In genomic region chr5:37116359-37116758, GRCh38 we compare ENCODE assay signal across 16 cellular contexts.
A peak's percentile ranks its signal among the peaks of the same experiment; 100 is the strongest.
DNase-seq lines count a peak whose midpoint lies in the region; TF ChIP-seq lines count a peak whose summit lies in the region.
"Had no signal": no experiment of that assay in that cellular context is flagged by ENCODE, and none has a peak within 500 bp of the region (broad histone marks: within the 10 kb centered on the region; RNA-seq: fewer than 3 reads in every experiment).

No MANE protein-coding gene starts in this region.

- H3K36me3 ChIP-seq in HEK293 (ENCODE audit: control insufficient read depth in 2 of 2, insufficient read depth in 1 of 2, low read length in 2 of 2) (peaks cover 60 to 77% of the 10 kb centered on the region in 2 experiments), adrenal gland (replicated peaks in 1 of 2) (peaks cover 0 to 36% of the 10 kb centered on the region in 2 donors), testis (ENCODE audit: low read depth, missing control alignments) (no peaks in the 10 kb centered on the region)

- no peak overlapping the region for H3K27ac ChIP-seq in HEK293 (ENCODE audit: extremely low read depth, low read depth, low read length)
- H3K27ac ChIP-seq in adrenal gland, result peak overlapping the region in 3 of 5 donors; percentile 50 to 69 (median 60)
- no peak overlapping the region for H3K27ac ChIP-seq in testis
- H3K27ac ChIP-seq: 22Rv1; A549; BLaER1 treated with 17β-estradiol and CSF1 and Interleukin-3, amounts not matched to agents 10 nM and 100 nM; C4-2B had no signal

- POLR2A ChIA-PET in HEK293 (lab: Yijun Ruan, JAX), result no interaction called here

- CTCF ChIA-PET in HEK293 (lab: Yijun Ruan, JAX), result no interaction called here

- intact Hi-C loops in adrenal gland (cut with DNase I) (no loop called here), testis (cut with DNase I; ENCODE audit: low total_unique reads) (no loop called here)

- peak; percentile 44 to 85 (median 81) for DNase-seq in adrenal gland
- DNase-seq in testis, result peak; percentile 54
- DNase-seq in cerebellar cortex (ENCODE audit: low spot score), result no peak
- DNase-seq in nucleus accumbens (lab: John Stamatoyannopoulos, UW), result no peak
- DNase-seq: AML-193; Caco-2; Calu3; CD4-positive, alpha-beta T cell; CD8-positive, alpha-beta T cell; DMS79 treated with DMSO at 0.1 percent for 48 hours; GF-D8 had no signal

- no peaks in the 10 kb centered on the region for H3K9me3 ChIP-seq in HEK293 (ENCODE audit: control insufficient read depth, insufficient read depth, low read depth, low read length)
- H3K9me3 ChIP-seq in adrenal gland (replicated peaks in 1 of 3), result no peaks in the 10 kb centered on the region
- H3K9me3 ChIP-seq in testis, result no peaks in the 10 kb centered on the region
- H3K9me3 ChIP-seq: A549, Caco-2 had no signal

- TF ChIP-seq POLR2A in adrenal gland (IDR thresholded peaks at IDR 0.05), result no peak
- TF ChIP-seq POLR2A in testis (IDR thresholded peaks at IDR 0.05), result no peak

- H3K27me3 ChIP-seq in adrenal gland, result no peaks in the 10 kb centered on the region
- no peaks in the 10 kb centered on the region for H3K27me3 ChIP-seq in testis
- H3K27me3 ChIP-seq: BLaER1 treated with 17β-estradiol and CSF1 and Interleukin-3, amounts not matched to agents 10 nM and 100 nM had no signal

- TF ChIP-seq CTCF in HEK293 (tag by site-specific recombination; IDR thresholded peaks at IDR 0.05), result no peak
- no peak for TF ChIP-seq CTCF in adrenal gland (IDR thresholded peaks at IDR 0.05)
- TF ChIP-seq CTCF in testis (IDR thresholded peaks at IDR 0.05), result no peak

- H3K4me1 ChIP-seq in HEK293 (ENCODE audit: control insufficient read depth, insufficient read depth, low read length) (no peaks in the 10 kb centered on the region), adrenal gland (replicated peaks in 1 of 2) (peaks cover 0 to 5% of the 10 kb centered on the region in 2 donors), testis (no peaks in the 10 kb centered on the region)
- H3K4me1 ChIP-seq: A549, Caco-2 had no signal

- H3K4me3 ChIP-seq in HEK293 (ENCODE audit: low read depth, low read length) (no peak overlapping the region), adrenal gland (no peak overlapping the region), testis (no peak overlapping the region)
- H3K4me3 ChIP-seq: A549; BLaER1 treated with 17β-estradiol and CSF1 and Interleukin-3, amounts not matched to agents 10 nM and 100 nM had no signal

- WGBS in adrenal gland, 4 donors, result 46 to 66% (median 51%) methylated on average over 6 of the region's 6 CpGs
- WGBS in testis, 2 donors, result 65 to 68% methylated on average over 6 of the region's 6 CpGs

TF ChIP-seq in HEK293, 187 proteins besides CTCF, POLR2A, EP300 and RAD21:
- TF ChIP-seq ZBTB6 (tag by site-specific recombination; IDR thresholded peaks at IDR 0.05), result no peak
- peak; percentile 64 for TF ChIP-seq ZNF362 (tag by site-specific recombination; IDR thresholded peaks at IDR 0.05)
- TF ChIP-seq ZNF133 (tag by site-specific recombination; IDR thresholded peaks at IDR 0.05), result no peak
- TF ChIP-seq PRDM6 (tag by site-specific recombination; IDR thresholded peaks at IDR 0.05), result no peak
- no peak for TF ChIP-seq ZNF621 (tag by site-specific recombination; IDR thresholded peaks at IDR 0.05)

Comparison
In these comparisons a context has a peak if more than half of its experiments do, and no peak if none do; other contexts are left out.
1. H3K27ac ChIP-seq: peak in adrenal gland (3 of 5); none in HEK293 (single experiment) and testis (0 of 2).
2. DNase-seq: peak in adrenal gland (7 of 7) and testis (single experiment); none in cerebellar cortex (single experiment) and nucleus accumbens (0 of 56).